8 cellular contexts compared by ENCODE assay signal in the genomic region with DNA sequence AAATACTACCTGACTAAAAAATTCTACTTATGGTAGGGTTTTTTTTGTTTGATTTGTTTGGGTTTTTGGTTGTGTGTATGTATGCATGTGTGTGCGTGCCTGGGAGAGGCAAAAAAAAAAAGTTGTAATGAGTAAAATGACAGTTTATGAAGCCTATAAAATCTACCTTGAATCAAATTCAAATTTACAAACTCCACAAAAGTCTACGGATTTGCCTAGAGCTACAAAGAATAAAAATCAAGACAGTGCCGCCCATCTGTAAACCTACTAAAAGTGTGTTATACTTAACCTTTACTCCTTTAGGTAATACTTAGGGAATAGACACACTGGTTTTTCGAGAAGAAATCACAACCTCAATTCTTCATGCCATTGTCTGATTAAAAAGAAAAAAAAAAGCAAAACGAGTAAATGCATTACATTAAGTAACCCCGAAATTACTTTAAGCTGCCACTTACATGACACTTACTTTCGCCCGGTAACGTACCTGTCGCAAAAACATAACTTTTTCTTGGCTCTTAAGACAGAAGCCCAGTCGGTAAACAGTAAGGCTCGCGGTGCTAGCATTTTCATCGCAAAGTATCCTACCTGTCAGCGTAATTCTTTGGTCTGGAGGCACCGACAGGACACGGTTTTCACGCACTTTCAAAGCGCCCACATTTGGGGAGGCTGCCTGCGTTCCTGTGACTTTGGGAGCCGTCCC. TPM values are rescaled to one million over a fixed set of nuclear protein-coding genes. Genes with fewer than 3 reads are reported as not detected.
DNase-seq lines count a peak whose midpoint lies in the region; ATAC-seq and TF ChIP-seq lines count a peak whose summit lies in the region.

No MANE protein-coding gene starts in this region.

- DNase-seq in T-helper 1 cell (no peak), activated B cell treated with CpG ODN at 0.5 μM for 24 hours (no peak), mucosa of gallbladder (ENCODE audit: low spot score) (no peak)

- POLR2A ChIA-PET in activated B cell treated with CpG ODN at 0.5 μM for 24 hours (lab: Charles Lee), result interaction anchor here (1.7 kb wide), 1 partner anchor 76 kb away, joined by 8 read pairs; a partner anchor contains a TSS

- no peak for TF ChIP-seq CTCF in activated B cell treated with CpG ODN at 0.5 μM for 24 hours (IDR thresholded peaks at IDR 0.05)

- H3K36me3 ChIP-seq in iPS-18a (ENCODE audit: control insufficient read depth, low read depth, low read length) (no peaks in the 10 kb centered on the region), stomach smooth muscle (ENCODE audit: control insufficient read depth in 2 of 2, insufficient read depth in 2 of 2, low read length in 2 of 2) (no peaks in the 10 kb centered on the region)

- H3K27me3 Mint-ChIP-seq in T-helper 1 cell treated with Interleukin-12 subunit alpha and Interleukin-12 subunit beta and Interleukin-4 antibody, amounts not matched to agents 30 μg/mL and 1 μg/mL, for 36 hours (ENCODE audit: low read depth), result peaks cover 48% of the 10 kb centered on the region
- peaks cover 24% of the 10 kb centered on the region for H3K27me3 Mint-ChIP-seq in activated B cell treated with CpG ODN at 0.5 μM for 24 hours

- ATAC-seq in activated B cell treated with CpG ODN at 0.5 μM for 24 hours (ENCODE audit: low read depth) (no peak), GM19397 (IDR thresholded peaks at IDR 0.05; ENCODE audit: unreplicated experiment) (no peak), GM19455 (IDR thresholded peaks at IDR 0.05; ENCODE audit: unreplicated experiment) (no peak)

- H3K9me3 ChIP-seq in iPS-18a (ENCODE audit: control insufficient read depth, low read depth, low read length), result no peaks in the 10 kb centered on the region
- no peaks in the 10 kb centered on the region for H3K9me3 ChIP-seq in stomach smooth muscle (ENCODE audit: control insufficient read depth in 2 of 2, low read length in 2 of 2)

- H3K9ac ChIP-seq in iPS-18a (ENCODE audit: low read length) (peak overlapping the region; percentile 83), stomach smooth muscle (ENCODE audit: low read length in 2 of 2) (peak overlapping the region; percentile 77 to 97)

- H3K4me1 Mint-ChIP-seq in T-helper 1 cell treated with Interleukin-12 subunit alpha and Interleukin-12 subunit beta and Interleukin-4 antibody, amounts not matched to agents 30 μg/mL and 1 μg/mL, for 36 hours (ENCODE audit: low read depth), result peaks cover 12% of the 10 kb centered on the region
- peaks cover 14% of the 10 kb centered on the region for H3K4me1 Mint-ChIP-seq in activated B cell treated with CpG ODN at 0.5 μM for 24 hours

- no peaks in the 10 kb centered on the region for H3K9me3 Mint-ChIP-seq in T-helper 1 cell treated with Interleukin-12 subunit alpha and Interleukin-12 subunit beta and Interleukin-4 antibody, amounts not matched to agents 30 μg/mL and 1 μg/mL, for 36 hours
- H3K9me3 Mint-ChIP-seq in activated B cell treated with CpG ODN at 0.5 μM for 24 hours, result no peaks in the 10 kb centered on the region

- no peaks in the 10 kb centered on the region for H3K36me3 Mint-ChIP-seq in T-helper 1 cell treated with Interleukin-12 subunit alpha and Interleukin-12 subunit beta and Interleukin-4 antibody, amounts not matched to agents 30 μg/mL and 1 μg/mL, for 36 hours (ENCODE audit: low read depth)
- H3K36me3 Mint-ChIP-seq in activated B cell treated with CpG ODN at 0.5 μM for 24 hours (ENCODE audit: low read depth), result no peaks in the 10 kb centered on the region

- H3K4me3 Mint-ChIP-seq in T-helper 1 cell treated with Interleukin-12 subunit alpha and Interleukin-12 subunit beta and Interleukin-4 antibody, amounts not matched to agents 30 μg/mL and 1 μg/mL, for 36 hours, result peak overlapping the region; percentile 64
- H3K4me3 Mint-ChIP-seq in activated B cell treated with CpG ODN at 0.5 μM for 24 hours, result peak overlapping the region; percentile 74

- intact Hi-C loops in activated B cell treated with CpG ODN at 0.5 μM for 24 hours (cut with micrococcal nuclease), result loop anchor here (5.0 to 10.0 kb wide), 3 partner anchors 138 to 375 kb away; a partner anchor contains a TSS

- H3K27ac ChIP-seq in iPS-18a (ENCODE audit: low read length) (no peak overlapping the region), stomach smooth muscle (ENCODE audit: low read length) (peak overlapping the region; percentile 94)

- H3K27me3 ChIP-seq in iPS-18a (ENCODE audit: control insufficient read depth, insufficient read depth, low read length), result peaks cover 15% of the 10 kb centered on the region
- no peaks in the 10 kb centered on the region for H3K27me3 ChIP-seq in stomach smooth muscle (ENCODE audit: control insufficient read depth in 1 of 2, insufficient read depth in 2 of 2, low read length in 2 of 2)

- peaks cover 20% of the 10 kb centered on the region for H3K4me1 ChIP-seq in iPS-18a (ENCODE audit: control insufficient read depth, low read depth, low read length)
- no peaks in the 10 kb centered on the region for H3K4me1 ChIP-seq in stomach smooth muscle (ENCODE audit: control insufficient read depth, insufficient read depth, low read length)

- H3K27ac Mint-ChIP-seq in T-helper 1 cell treated with Interleukin-12 subunit alpha and Interleukin-12 subunit beta and Interleukin-4 antibody, amounts not matched to agents 30 μg/mL and 1 μg/mL, for 36 hours, result no peak overlapping the region
- H3K27ac Mint-ChIP-seq in activated B cell treated with CpG ODN at 0.5 μM for 24 hours, result no peak overlapping the region

- H3K4me3 ChIP-seq in iPS-18a (ENCODE audit: low read length) (peak overlapping the region; percentile 89), stomach smooth muscle (ENCODE audit: low read length in 2 of 2) (peak overlapping the region; percentile 90 to 91)

- CTCF ChIA-PET in activated B cell treated with CpG ODN at 0.5 μM for 24 hours (lab: Charles Lee), result interaction anchor here (1.2 kb wide), 1 partner anchor 255 kb away, joined by 6 read pairs; no protein-coding TSS in a partner anchor

RNA-seq across cellular contexts. Expression of a gene that starts 1.0 kb away (rescaled TPM):
- 0.38 and 0.64 TPM in 2 replicates for total RNA-seq in activated B cell treated with CpG ODN at 0.5 μM for 24 hours
- 19.8 TPM for total RNA-seq in mucosa of gallbladder

RNA-seq across cellular contexts. Expression of a gene that starts 59.6 kb away (rescaled TPM):
- total RNA-seq in activated B cell treated with CpG ODN at 0.5 μM for 24 hours, result 31.4 and 32.0 TPM in 2 replicates
- total RNA-seq in mucosa of gallbladder, result 18.6 TPM

Comparison
In these comparisons a context has a peak if more than half of its experiments do, and no peak if none do; other contexts are left out.
1. RNA of a gene that starts 1.0 kb away (total RNA-seq): 19.8 TPM in mucosa of gallbladder (single experiment); 0.38 to 0.64 TPM in activated B cell treated with CpG ODN at 0.5 μM for 24 hours; every median in the first group is over 10 times any median in the second.